Comparison of ENCODE assay signal across 15 cellular contexts in genomic region chr5:110884005-110884404, GRCh38.
"Had no signal": no experiment of that assay in that cellular context is flagged by ENCODE, and none has a peak within 500 bp of the region (broad histone marks: within the 10 kb centered on the region; RNA-seq: fewer than 3 reads in every experiment).

No MANE protein-coding gene starts in this region.

- H3K36me3 Mint-ChIP-seq: activated naive CD8-positive, alpha-beta T cell treated with anti-CD3 and anti-CD28 coated beads, Interleukin-2, amount 10 ng/mL, durations not matched to agents 7 days and 5 days; stimulated activated effector memory CD8-positive, alpha-beta T cell treated with anti-CD3 and anti-CD28 coated beads, Interleukin-12 subunit alpha, Interleukin-12 subunit beta, amount 100 ng/mL, for 72 hours had no signal

- H3K4me3 ChIP-seq: gastroesophageal sphincter, heart right ventricle, sigmoid colon, thoracic aorta had no signal

- H3K9me3 ChIP-seq: thoracic aorta had no signal

- H3K27ac Mint-ChIP-seq: activated naive CD8-positive, alpha-beta T cell treated with anti-CD3 and anti-CD28 coated beads, Interleukin-2, amount 10 ng/mL, durations not matched to agents 7 days and 5 days; activated T-helper 1 cell treated with anti-CD3 and anti-CD28 coated beads, Interleukin-12 subunit alpha, Interleukin-12 subunit beta, Interleukin-2, Interleukin-4 antibody, amounts not matched to agents 30 ng/mL and 10 ng/mL and 1 ng/mL, durations not matched to agents 14 hours and 24 hours and 36 hours; stimulated activated effector memory CD8-positive, alpha-beta T cell treated with anti-CD3 and anti-CD28 coated beads, Interleukin-12 subunit alpha, Interleukin-12 subunit beta, amount 100 ng/mL, for 72 hours had no signal

- DNase-seq: activated CD4-positive, alpha-beta T cell treated with anti-CD3 and anti-CD28 coated beads, Interleukin-2, amount 50 U/mL, for 1 hour; activated CD8-positive, alpha-beta memory T cell treated with anti-CD3 and anti-CD28 coated beads for 24 hours; activated naive CD8-positive, alpha-beta T cell treated with anti-CD3 and anti-CD28 coated beads, Interleukin-2, amount 10 ng/mL, durations not matched to agents 7 days and 5 days; aorta; heart right ventricle; left colon; sigmoid colon; stimulated activated CD4-positive, alpha-beta T cell treated with anti-CD3 and anti-CD28 coated beads, Interleukin-12 subunit alpha, Interleukin-12 subunit beta, amount 100 ng/mL, for 4 hours; stimulated activated CD4-positive, alpha-beta T cell treated with anti-CD3 and anti-CD28 coated beads, Interleukin-2, amount 100 ng/mL, for 24 hours; SW 1271 had no signal

- H3K4me1 ChIP-seq: heart right ventricle had no signal

- H3K27me3 ChIP-seq: gastroesophageal sphincter, heart right ventricle, sigmoid colon had no signal

- H3K4me3 Mint-ChIP-seq: activated naive CD8-positive, alpha-beta T cell treated with anti-CD3 and anti-CD28 coated beads, Interleukin-2, amount 10 ng/mL, durations not matched to agents 7 days and 5 days; activated T-helper 1 cell treated with anti-CD3 and anti-CD28 coated beads, Interleukin-12 subunit alpha, Interleukin-12 subunit beta, Interleukin-2, Interleukin-4 antibody, amounts not matched to agents 30 ng/mL and 10 ng/mL and 1 ng/mL, durations not matched to agents 14 hours and 24 hours and 36 hours; neural crest cell; stimulated activated effector memory CD8-positive, alpha-beta T cell treated with anti-CD3 and anti-CD28 coated beads, Interleukin-12 subunit alpha, Interleukin-12 subunit beta, amount 100 ng/mL, for 72 hours had no signal

- H3K9me3 Mint-ChIP-seq: activated naive CD8-positive, alpha-beta T cell treated with anti-CD3 and anti-CD28 coated beads, Interleukin-2, amount 10 ng/mL, durations not matched to agents 7 days and 5 days; activated T-helper 1 cell treated with anti-CD3 and anti-CD28 coated beads, Interleukin-12 subunit alpha, Interleukin-12 subunit beta, Interleukin-2, Interleukin-4 antibody, amounts not matched to agents 30 ng/mL and 10 ng/mL and 1 ng/mL, durations not matched to agents 14 hours and 24 hours and 36 hours; stimulated activated effector memory CD8-positive, alpha-beta T cell treated with anti-CD3 and anti-CD28 coated beads, Interleukin-12 subunit alpha, Interleukin-12 subunit beta, amount 100 ng/mL, for 72 hours had no signal

- H3K27ac ChIP-seq: gastroesophageal sphincter, heart right ventricle, sigmoid colon, thoracic aorta had no signal

- H3K4me1 Mint-ChIP-seq: activated naive CD8-positive, alpha-beta T cell treated with anti-CD3 and anti-CD28 coated beads, Interleukin-2, amount 10 ng/mL, durations not matched to agents 7 days and 5 days; neural crest cell; stimulated activated effector memory CD8-positive, alpha-beta T cell treated with anti-CD3 and anti-CD28 coated beads, Interleukin-12 subunit alpha, Interleukin-12 subunit beta, amount 100 ng/mL, for 72 hours had no signal

- H3K36me3 ChIP-seq: gastroesophageal sphincter, heart right ventricle, sigmoid colon, thoracic aorta had no signal

- H3K27me3 Mint-ChIP-seq: activated naive CD8-positive, alpha-beta T cell treated with anti-CD3 and anti-CD28 coated beads, Interleukin-2, amount 10 ng/mL, durations not matched to agents 7 days and 5 days had no signal
